14 cellular contexts compared by ENCODE assay signal in genomic region chr6:3318226-3318625, GRCh38. TPM values are rescaled to one million over a fixed set of nuclear protein-coding genes. Genes with fewer than 3 reads are reported as not detected.
DNase-seq lines count a peak whose midpoint lies in the region; ATAC-seq, FAIRE-seq and TF ChIP-seq lines count a peak whose summit lies in the region.
"Had no signal": no experiment of that assay in that cellular context is flagged by ENCODE, and none has a peak within 500 bp of the region (broad histone marks: within the 10 kb centered on the region; RNA-seq: fewer than 3 reads in every experiment).

No MANE protein-coding gene starts in this region.

- no peak for ATAC-seq in HG02678 (IDR thresholded peaks at IDR 0.05; ENCODE audit: unreplicated experiment)
- ATAC-seq in heart right ventricle, result no peak
- ATAC-seq: pancreas had no signal

- no peak overlapping the region for H2AFZ ChIP-seq in astrocyte (ENCODE audit: low read depth, low read length)

- peaks cover 15 to 34% of the 10 kb centered on the region in 2 donors for H3K27me3 Mint-ChIP-seq in CD8-positive, alpha-beta memory T cell
- H3K27me3 Mint-ChIP-seq in astrocyte (ENCODE audit: low read depth, unreplicated experiment), result peaks cover 31% of the 10 kb centered on the region

- POLR2A ChIA-PET in CD8-positive, alpha-beta memory T cell (lab: Charles Lee), result no interaction called here

- H3K79me2 ChIP-seq in astrocyte (ENCODE audit: insufficient read depth, low read length), result no peaks in the 10 kb centered on the region

- 88 to 91% methylated on average over 10 of the region's 10 CpGs for WGBS in testis, 2 donors
- 92 to 94% methylated on average over 10 of the region's 10 CpGs for WGBS in heart right ventricle, 2 donors

- no peak overlapping the region for H3K27ac ChIP-seq in CD8-positive, alpha-beta memory T cell (ENCODE audit: low read depth, low read length)
- H3K27ac ChIP-seq in astrocyte (ENCODE audit: low read depth, low read length), result no peak overlapping the region
- H3K27ac ChIP-seq in testis, result no peak overlapping the region
- H3K27ac ChIP-seq in heart right ventricle, result no peak overlapping the region
- H3K27ac ChIP-seq: left ventricle myocardium inferior, pancreas had no signal

- no peaks in the 10 kb centered on the region for H3K9me3 ChIP-seq in CD8-positive, alpha-beta memory T cell (ENCODE audit: low read length)
- no peaks in the 10 kb centered on the region for H3K9me3 ChIP-seq in astrocyte (ENCODE audit: insufficient read depth, low read depth, low read length)
- H3K9me3 ChIP-seq in testis, result no peaks in the 10 kb centered on the region
- no peaks in the 10 kb centered on the region for H3K9me3 ChIP-seq in heart right ventricle
- H3K9me3 ChIP-seq: left ventricle myocardium inferior, pancreas had no signal

- no peak for TF ChIP-seq POLR2A in testis (IDR thresholded peaks at IDR 0.05)

- no peak overlapping the region for H3K4me3 ChIP-seq in CD8-positive, alpha-beta memory T cell (ENCODE audit: low read length)
- H3K4me3 ChIP-seq in astrocyte (ENCODE audit: insufficient read depth, low read depth, low read length), result no peak overlapping the region
- H3K4me3 ChIP-seq in testis, result no peak overlapping the region
- no peak overlapping the region for H3K4me3 ChIP-seq in heart right ventricle
- H3K4me3 ChIP-seq: left ventricle myocardium inferior, pancreas had no signal

- H3K4me1 ChIP-seq in CD8-positive, alpha-beta memory T cell (ENCODE audit: insufficient read depth, low read length), result peaks cover 22% of the 10 kb centered on the region
- H3K4me1 ChIP-seq in astrocyte (ENCODE audit: insufficient read depth, low read length) (no peaks in the 10 kb centered on the region), testis (no peaks in the 10 kb centered on the region), heart right ventricle (peaks cover 0 to 5% (median 0%) of the 10 kb centered on the region in 9 donors)
- H3K4me1 ChIP-seq: left ventricle myocardium inferior, pancreas had no signal

- no peaks in the 10 kb centered on the region for H4K20me1 ChIP-seq in astrocyte (ENCODE audit: insufficient read depth, low read length)

- peak in 2 of 5 donors; percentile 19 to 32 for DNase-seq in CD8-positive, alpha-beta memory T cell
- peak; percentile 20 for DNase-seq in activated CD4-positive, alpha-beta T cell treated with anti-CD3 and anti-CD28 coated beads, Interleukin-2, amount 50 U/mL, for 1 hour
- no peak for DNase-seq in astrocyte (ENCODE audit: low read depth)
- peak; percentile 68 for DNase-seq in stimulated activated CD4-positive, alpha-beta T cell treated with anti-CD3 and anti-CD28 coated beads, Interleukin-1b, Interleukin-23, amount 100 ng/mL, for 48 hours
- DNase-seq in testis, result no peak
- no peak for DNase-seq in DMS114 treated with DMSO at 0.1 percent for 48 hours (lab: John Stamatoyannopoulos, UW; ENCODE audit: unreplicated experiment)
- no peak for DNase-seq in heart right ventricle
- DNase-seq: HFFc6, left ventricle myocardium inferior, NCI-H69 had no signal

- peak overlapping the region in 3 of 8 donors; percentile 11 to 43 (median 20) for H3K27ac Mint-ChIP-seq in CD8-positive, alpha-beta memory T cell
- peak overlapping the region; percentile 27 for H3K27ac Mint-ChIP-seq in astrocyte (ENCODE audit: unreplicated experiment)
- H3K27ac Mint-ChIP-seq: B cell, HFFc6 had no signal

- H3K36me3 Mint-ChIP-seq in CD8-positive, alpha-beta memory T cell, result no peaks in the 10 kb centered on the region
- no peaks in the 10 kb centered on the region for H3K36me3 Mint-ChIP-seq in astrocyte (ENCODE audit: low read depth, unreplicated experiment)

- H3K36me3 ChIP-seq in CD8-positive, alpha-beta memory T cell (ENCODE audit: insufficient read depth, low read length), result no peaks in the 10 kb centered on the region
- H3K36me3 ChIP-seq in astrocyte (ENCODE audit: insufficient read depth, low read length) (no peaks in the 10 kb centered on the region), testis (ENCODE audit: low read depth, missing control alignments) (no peaks in the 10 kb centered on the region), heart right ventricle (no peaks in the 10 kb centered on the region)
- H3K36me3 ChIP-seq: left ventricle myocardium inferior, pancreas had no signal

- intact Hi-C loops in testis (cut with DNase I; ENCODE audit: low total_unique reads), result no loop called here
- intact Hi-C loops in heart right ventricle (cut with DNase I), result no loop called here

- peaks cover 18 to 22% (median 21%) of the 10 kb centered on the region in 3 donors for H3K4me1 Mint-ChIP-seq in CD8-positive, alpha-beta memory T cell
- H3K4me1 Mint-ChIP-seq in astrocyte (ENCODE audit: low read depth, unreplicated experiment), result no peaks in the 10 kb centered on the region

- no peaks in the 10 kb centered on the region for H3K9me3 Mint-ChIP-seq in CD8-positive, alpha-beta memory T cell
- peaks cover 2% of the 10 kb centered on the region for H3K9me3 Mint-ChIP-seq in astrocyte (ENCODE audit: unreplicated experiment)
- H3K9me3 Mint-ChIP-seq: HFFc6 had no signal

- H3K4me3 Mint-ChIP-seq in CD8-positive, alpha-beta memory T cell, result peak overlapping the region in 4 of 7 donors; percentile 10 to 55 (median 25)
- H3K4me3 Mint-ChIP-seq in astrocyte (ENCODE audit: unreplicated experiment), result no peak overlapping the region
- H3K4me3 Mint-ChIP-seq: B cell, HFFc6 had no signal

- FAIRE-seq in astrocyte (lab: Jason Lieb, UNC), result no peak
- FAIRE-seq: GM19239, pancreas had no signal

- no peak for TF ChIP-seq CTCF in astrocyte (IDR thresholded peaks at IDR 0.05; ENCODE audit: insufficient read depth, low read depth, low read length)
- TF ChIP-seq CTCF in testis (IDR thresholded peaks at IDR 0.05), result no peak
- no peak for TF ChIP-seq CTCF in heart right ventricle (IDR thresholded peaks at IDR 0.05)

- H3K27me3 ChIP-seq in CD8-positive, alpha-beta memory T cell (ENCODE audit: insufficient read depth, low read length, poor library complexity, severe bottlenecking), result no peaks in the 10 kb centered on the region
- no peaks in the 10 kb centered on the region for H3K27me3 ChIP-seq in astrocyte (ENCODE audit: insufficient read depth, low read length)
- H3K27me3 ChIP-seq in testis, result no peaks in the 10 kb centered on the region
- no peaks in the 10 kb centered on the region for H3K27me3 ChIP-seq in heart right ventricle
- H3K27me3 ChIP-seq: pancreas had no signal

- no peak overlapping the region for H3K9ac ChIP-seq in astrocyte (ENCODE audit: low read length)

- CTCF ChIA-PET in CD8-positive, alpha-beta memory T cell (lab: Charles Lee), result no interaction called here

- H3K4me2 ChIP-seq in astrocyte (ENCODE audit: low read length), result no peak overlapping the region

RNA-seq across cellular contexts. Expression of gene PSMG4, which starts 59.5 kb away (rescaled TPM):
- total RNA-seq in CD8-positive, alpha-beta memory T cell, result 10 to 100 TPM; 24.4 to 25.2 TPM
- polyA plus RNA-seq in CD8-positive, alpha-beta memory T cell, result 50.4 TPM
- total RNA-seq in astrocyte, result 22.2 and 23.4 TPM in 2 replicates
- 10 to 100 TPM; 42.4 to 46.1 TPM for total RNA-seq in testis
- 23.1 TPM for polyA plus RNA-seq in testis (ENCODE audit: insufficient read depth, low read depth, low replicate concordance)
- 10 to 100 TPM in 5 of 10 donors, 1 to 10 TPM in 5; 8.1 to 10.8 (median 10.0) TPM for total RNA-seq in heart right ventricle
- 10 to 100 TPM; 14.0 to 38.6 TPM for polyA plus RNA-seq in heart right ventricle

Comparison
In these comparisons a context has a peak if more than half of its experiments do, and no peak if none do; other contexts are left out.
1. DNase-seq: peak in activated CD4-positive, alpha-beta T cell treated with anti-CD3 and anti-CD28 coated beads, Interleukin-2, amount 50 U/mL, for 1 hour (single experiment) and stimulated activated CD4-positive, alpha-beta T cell treated with anti-CD3 and anti-CD28 coated beads, Interleukin-1b, Interleukin-23, amount 100 ng/mL, for 48 hours (single experiment); none in astrocyte (single experiment), testis (single experiment), DMS114 treated with DMSO at 0.1 percent for 48 hours (single experiment) and heart right ventricle (0 of 2).